In the genomic region with DNA sequence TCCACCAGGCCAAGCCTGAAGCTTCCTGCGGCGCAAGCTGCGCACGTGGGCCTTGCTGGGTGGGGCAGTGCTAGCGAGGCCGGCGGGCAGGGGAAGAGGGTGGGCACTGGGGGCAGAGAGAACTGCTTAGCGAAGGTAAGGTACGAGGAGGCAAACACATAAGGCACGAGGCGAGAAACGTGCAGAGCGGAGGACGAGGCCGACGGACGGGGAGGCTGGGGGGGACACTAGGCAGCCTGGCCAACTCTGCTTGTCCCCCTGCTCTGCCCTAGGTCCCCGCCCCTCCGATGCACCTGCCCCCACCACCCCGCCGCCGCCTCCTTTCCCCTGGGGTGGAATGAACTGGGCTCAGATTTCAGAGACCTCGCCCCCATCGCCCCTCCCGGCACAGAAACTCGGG, we compare ENCODE assay signal across 15 cellular contexts. TPM values are rescaled to one million over a fixed set of nuclear protein-coding genes. Genes with fewer than 3 reads are reported as not detected.
DNase-seq lines count a peak whose midpoint lies in the region; ATAC-seq, FAIRE-seq and TF ChIP-seq lines count a peak whose summit lies in the region.
"Had no signal": no experiment of that assay in that cellular context is flagged by ENCODE, and none has a peak within 500 bp of the region (broad histone marks: within the 10 kb centered on the region; RNA-seq: fewer than 3 reads in every experiment).

No MANE protein-coding gene starts in this region.

- peaks cover 18% of the 10 kb centered on the region for H3K36me3 Mint-ChIP-seq in T-helper 2 cell treated with Interferon-gamma antibody and Interleukin-4, amounts not matched to agents 5 μg/mL and 100 μg/mL, for 36 hours (ENCODE audit: low read depth)
- H3K36me3 Mint-ChIP-seq in H9 (ENCODE audit: insufficient read depth in 1 of 3, low read depth in 3 of 3) = peaks cover 32 to 44% (median 33%) of the 10 kb centered on the region in 3 experiments
- H3K36me3 Mint-ChIP-seq in nephron (ENCODE audit: low read depth) = no peaks in the 10 kb centered on the region

- H2BK5ac ChIP-seq in H9 (ENCODE audit: insufficient read length, low read length) = no peak overlapping the region

- no peaks in the 10 kb centered on the region for H3K79me1 ChIP-seq in H9 (ENCODE audit: insufficient read depth, low read depth, low read length, poor library complexity, severe bottlenecking)

- H3K9ac ChIP-seq in H9 (ENCODE audit: extremely low read depth, insufficient read length, low read length) = no peak overlapping the region

- no peaks in the 10 kb centered on the region for H3K4me1 ChIP-seq in H9 (ENCODE audit: insufficient read depth, low read length)
- H3K4me1 ChIP-seq in gastroesophageal sphincter = no peaks in the 10 kb centered on the region

- H4K8ac ChIP-seq in H9 (replicated peaks; ENCODE audit: insufficient read length, low read depth, low read length) = no peak overlapping the region

- H3K4me1 Mint-ChIP-seq in T-helper 2 cell treated with Interferon-gamma antibody and Interleukin-4, amounts not matched to agents 5 μg/mL and 100 μg/mL, for 36 hours (ENCODE audit: low read depth) = peaks cover 63% of the 10 kb centered on the region
- peaks cover 29 to 35% of the 10 kb centered on the region in 2 experiments for H3K4me1 Mint-ChIP-seq in H9
- peaks cover 22% of the 10 kb centered on the region for H3K4me1 Mint-ChIP-seq in nephron

- H3K27ac ChIP-seq in H9 (ENCODE audit: insufficient read length, low read depth, low read length) = no peak overlapping the region
- H3K27ac ChIP-seq in gastroesophageal sphincter = no peak overlapping the region

- H3K14ac ChIP-seq in H9 (ENCODE audit: insufficient read depth, low read length) = no peak overlapping the region

- peak overlapping the region; percentile 89 for H3K4me3 Mint-ChIP-seq in T-helper 2 cell treated with Interferon-gamma antibody and Interleukin-4, amounts not matched to agents 5 μg/mL and 100 μg/mL, for 36 hours
- H3K4me3 Mint-ChIP-seq in H9 (peak overlapping the region; percentile 71 to 89; a peak in 4 of 5 replicates), nephron (peak overlapping the region; percentile 8 to 68 (median 64))

- H3K79me2 ChIP-seq in H9 (ENCODE audit: insufficient read depth, low read length) = no peaks in the 10 kb centered on the region

- no peak overlapping the region for H4K91ac ChIP-seq in H9 (ENCODE audit: insufficient read length, low read depth, low read length)

- no peak overlapping the region for H2BK12ac ChIP-seq in H9 (ENCODE audit: insufficient read length, low read depth, low read length)

- FAIRE-seq in bronchial epithelial cell (lab: Jason Lieb, UNC) = no peak

- no peaks in the 10 kb centered on the region for H4K20me1 ChIP-seq in H9 (ENCODE audit: control insufficient read depth, insufficient read depth, insufficient read length)

- ATAC-seq in gastroesophageal sphincter (no peak), GM18861 (IDR thresholded peaks at IDR 0.05; ENCODE audit: unreplicated experiment) (no peak)
- ATAC-seq: PC-3 had no signal

- no CpG with 5 or more reads among the region's 26 CpGs for WGBS in H9 (ENCODE audit: extremely low coverage, insufficient read length, low lambda C conversion rate)
- WGBS in gastroesophageal sphincter (ENCODE audit: low coverage in 1 of 2), 2 donors = no CpG with 5 or more reads among the region's 26 CpGs

- H3K9me3 ChIP-seq in H9 (ENCODE audit: control insufficient read depth, low read depth, low read length) (no peaks in the 10 kb centered on the region), gastroesophageal sphincter (no peaks in the 10 kb centered on the region)

- H3K23ac ChIP-seq in H9 (ENCODE audit: insufficient read length, low read depth, low read length) = no peak overlapping the region

- no peaks in the 10 kb centered on the region for H3K23me2 ChIP-seq in H9 (ENCODE audit: insufficient read length, low read depth, low read length, poor library complexity, severe bottlenecking)

- no peak overlapping the region for H2AK5ac ChIP-seq in H9 (ENCODE audit: insufficient read length, low read length)

- H3K27me3 Mint-ChIP-seq in T-helper 2 cell treated with Interferon-gamma antibody and Interleukin-4, amounts not matched to agents 5 μg/mL and 100 μg/mL, for 36 hours (ENCODE audit: low read depth) = peaks cover 42% of the 10 kb centered on the region
- H3K27me3 Mint-ChIP-seq in H9 (ENCODE audit: low read depth) (peaks cover 22% of the 10 kb centered on the region), nephron (ENCODE audit: low read depth) (peaks cover 71% of the 10 kb centered on the region)

- H3K4me3 ChIP-seq in bronchial epithelial cell (ENCODE audit: low read depth, low read length) (peak overlapping the region; percentile 8), gastroesophageal sphincter (no peak overlapping the region)

- no peak overlapping the region for H2AFZ ChIP-seq in H9 (ENCODE audit: low read length)

- TF ChIP-seq EP300 in gastroesophageal sphincter (IDR thresholded peaks at IDR 0.05) = no peak

- TF ChIP-seq CTCF in H9 (conservative IDR thresholded peaks at IDR 0.05) (no peak), bronchial epithelial cell (IDR thresholded peaks at IDR 0.05; ENCODE audit: insufficient read depth, low read length, severe bottlenecking) (no peak), nephron (IDR thresholded peaks at IDR 0.05; ENCODE audit: unreplicated experiment in 3 of 3) (no peak), gastroesophageal sphincter (IDR thresholded peaks at IDR 0.05) (no peak)

- H2BK20ac ChIP-seq in H9 (ENCODE audit: low read depth, low read length, poor library complexity, severe bottlenecking) = no peak overlapping the region

- DNase-seq in T-helper 2 cell treated with Interferon-gamma antibody and Interleukin-4, amounts not matched to agents 5 μg/mL and 100 μg/mL, for 36 hours (ENCODE audit: low spot score) = no peak
- DNase-seq in T-helper 2 cell (no peak), H9 (no peak), bronchial epithelial cell (ENCODE audit: low read depth) (no peak), UCSD-AML1 (lab: John Stamatoyannopoulos, UW; ENCODE audit: unreplicated experiment) (no peak)
- DNase-seq: 8988T, Kasumi-1, NCI-H146, NCI-H446, PC-3 had no signal

- no peak overlapping the region for H3K4ac ChIP-seq in H9 (ENCODE audit: low read depth, low read length)

- no peak for TF ChIP-seq POLR2A in gastroesophageal sphincter (IDR thresholded peaks at IDR 0.05)

- H3K27ac Mint-ChIP-seq in T-helper 2 cell treated with Interferon-gamma antibody and Interleukin-4, amounts not matched to agents 5 μg/mL and 100 μg/mL, for 36 hours = no peak overlapping the region
- H3K27ac Mint-ChIP-seq in H9 (peak overlapping the region in 1 of 3 experiments; percentile 28; a peak in 1 of 7 replicates), nephron (no peak overlapping the region)

- no peaks in the 10 kb centered on the region for H3K9me3 Mint-ChIP-seq in T-helper 2 cell treated with Interferon-gamma antibody and Interleukin-4, amounts not matched to agents 5 μg/mL and 100 μg/mL, for 36 hours
- no peaks in the 10 kb centered on the region for H3K9me3 Mint-ChIP-seq in H9
- no peaks in the 10 kb centered on the region for H3K9me3 Mint-ChIP-seq in nephron

- no peak overlapping the region for H3K56ac ChIP-seq in H9 (ENCODE audit: insufficient read length, low read depth, low read length)

- H3K27me3 ChIP-seq in H9 (ENCODE audit: insufficient read depth, low read length) (peaks cover 4% of the 10 kb centered on the region; the same call in 1 of the 2 replicates), bronchial epithelial cell (ENCODE audit: control insufficient read depth, insufficient read depth, low read length) (no peaks in the 10 kb centered on the region), gastroesophageal sphincter (peaks cover 7% of the 10 kb centered on the region)

- H3K36me3 ChIP-seq in bronchial epithelial cell (ENCODE audit: control insufficient read depth, insufficient read depth, low read length) = no peaks in the 10 kb centered on the region
- H3K36me3 ChIP-seq in gastroesophageal sphincter = no peaks in the 10 kb centered on the region

- H2BK120ac ChIP-seq in H9 (ENCODE audit: low read depth, low read length, poor library complexity, severe bottlenecking) = no peak overlapping the region

- H4K5ac ChIP-seq in H9 (ENCODE audit: insufficient read length, low read depth, low read length) = no peak overlapping the region

- H2BK15ac ChIP-seq in H9 (ENCODE audit: low read depth, low read length) = no peak overlapping the region

- no peak overlapping the region for H3T11ph ChIP-seq in H9 (ENCODE audit: low read length)

- peak overlapping the region; percentile 62 for H3K4me2 ChIP-seq in H9 (ENCODE audit: insufficient read depth, insufficient read length, low read length)

- no peak overlapping the region for H3K18ac ChIP-seq in H9 (ENCODE audit: insufficient read length, low read depth, low read length)

RNA-seq across cellular contexts. Expression of a gene that starts 2.1 kb away (rescaled TPM):
- total RNA-seq in H9 (2021) (39.2 and 41.0 TPM in 2 replicates), bronchial epithelial cell (1.4 TPM in 1 of 2 replicates, not detected in the other), gastroesophageal sphincter (1 to 10 TPM in 3 of 4 donors, under 1 TPM in 1; 0.16 to 5.8 (median 1.4) TPM)
- total RNA-seq: G401, PC-3 had no signal

RNA-seq across cellular contexts. Expression of a gene that starts 27.1 kb away (rescaled TPM):
- total RNA-seq in H9 (2021) = 0.68 and 1.7 TPM in 2 replicates
- not detected in 2 replicates for total RNA-seq in bronchial epithelial cell
- 1 to 10 TPM in 3 of 4 donors, not detected in 1; 1.7 to 7.8 (median 4.3) TPM for total RNA-seq in gastroesophageal sphincter
- total RNA-seq: G401, glomerular endothelial cell, PC-3 had no signal
